In the genomic region with DNA sequence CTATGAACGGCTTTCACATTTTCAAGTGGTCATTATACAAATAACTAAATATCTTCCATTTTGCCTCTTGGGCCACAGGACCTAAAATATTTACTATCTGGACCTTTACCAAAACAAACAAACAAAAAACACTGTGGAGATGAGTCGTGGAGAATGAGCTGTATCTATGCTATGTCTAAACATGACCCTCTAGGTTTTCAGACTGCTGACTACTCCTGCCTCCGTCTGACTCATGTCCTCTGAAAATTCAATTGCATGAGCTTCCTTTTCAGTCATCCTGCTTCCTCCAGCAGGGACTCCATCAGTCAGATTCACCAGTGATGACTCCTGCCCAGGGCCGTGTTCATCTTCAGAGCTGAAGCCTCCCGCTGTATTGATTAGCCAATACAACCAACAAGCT, we compare ENCODE assay signal across 10 cellular contexts.
DNase-seq lines count a peak whose midpoint lies in the region; ATAC-seq, FAIRE-seq and TF ChIP-seq lines count a peak whose summit lies in the region.
"Had no signal": no experiment of that assay in that cellular context is flagged by ENCODE, and none has a peak within 500 bp of the region (broad histone marks: within the 10 kb centered on the region; RNA-seq: fewer than 3 reads in every experiment).

No MANE protein-coding gene starts in this region.

- H3K27ac ChIP-seq in A549 (peak overlapping the region; percentile 71 to 85), SJSA1 (peak overlapping the region; percentile 71), body of pancreas (no peak overlapping the region)

- peaks cover 14% of the 10 kb centered on the region for H3K9me3 ChIP-seq in A549
- no peaks in the 10 kb centered on the region for H3K9me3 ChIP-seq in SJSA1 (replicated peaks)
- H3K9me3 ChIP-seq in body of pancreas = no peaks in the 10 kb centered on the region

- POLR2A ChIA-PET in A549 (lab: Yijun Ruan, JAX) = interaction anchor here (0.9 to 2.5 kb wide), 5 partner anchors 46 to 257 kb away, joined by 3 to 26 read pairs (median 5); partner anchors contain the start of gene C1GALT1

- TF ChIP-seq CTCF in A549 (IDR thresholded peaks at IDR 0.05) (no peak), body of pancreas (IDR thresholded peaks at IDR 0.05) (no peak)

- DNase-seq in A549 (ENCODE audit: low read depth in 1 of 2, low spot score in 1 of 2) (peak; percentile 78 to 94), H54 (ENCODE audit: insufficient read length, low spot score) (peak; percentile 89), SJSA1 (ENCODE audit: low read depth in 1 of 2, low spot score in 2 of 2) (peak; percentile 82 to 91), glomerular visceral epithelial cell (ENCODE audit: extremely low spot score) (peak; percentile 69), body of pancreas (no peak)
- no peak for DNase-seq in NK-92 treated with Interleukin-12 subunit alpha and Interleukin-12 subunit beta, amount 100 ng/mL, for 24 hours (lab: John Stamatoyannopoulos, UW)
- DNase-seq in activated T-cell treated with anti-CD3 and anti-CD28 coated beads, Interleukin-2, amount 50 U/mL, for 48 hours = no peak
- DNase-seq: KG1, naive B cell had no signal

- CTCF ChIA-PET in A549 (lab: Yijun Ruan, JAX) = interaction anchor here (0.6 to 6.1 kb wide), 9 partner anchors 8 to 507 kb away, joined by 3 to 55 read pairs (median 3); no protein-coding TSS in a partner anchor

- peak; percentile 19 to 48; a peak in 4 of 5 replicates for TF ChIP-seq RAD21 in A549 (conservative IDR thresholded peaks at IDR 0.05 in 1 of 2, IDR thresholded peaks at IDR 0.05 in 1 of 2)

- peak; percentile 100 for ATAC-seq in A549
- ATAC-seq in HG03097 (IDR thresholded peaks at IDR 0.05; ENCODE audit: low FRiP score, unreplicated experiment) = no peak
- ATAC-seq in body of pancreas = no peak

- intact Hi-C loops in body of pancreas (cut with DNase I) = no loop called here

- WGBS in A549 (ENCODE audit: missing lambda C conversion rate) = 2% methylated on average over 5 of the region's 5 CpGs
- WGBS in body of pancreas, 2 donors = 55 to 64% methylated on average over 4 to 5 of the region's 5 CpGs

- TF ChIP-seq POLR2A in A549 (IDR thresholded peaks at IDR 0.05; ENCODE audit: low read length) (no peak), H54 (IDR thresholded peaks at IDR 0.05; ENCODE audit: low read depth, low read length) (no peak; the same call in 1 of the 2 replicates), body of pancreas (IDR thresholded peaks at IDR 0.05) (no peak)

- H3K4me1 ChIP-seq in A549 (peaks cover 27% of the 10 kb centered on the region), SJSA1 (replicated peaks) (peaks cover 24% of the 10 kb centered on the region), body of pancreas (no peaks in the 10 kb centered on the region)

- H3K27me3 ChIP-seq in SJSA1 (replicated peaks) (no peaks in the 10 kb centered on the region), body of pancreas (no peaks in the 10 kb centered on the region)

- no peaks in the 10 kb centered on the region for H3K36me3 ChIP-seq in SJSA1
- H3K36me3 ChIP-seq in body of pancreas (replicated peaks in 1 of 2; ENCODE audit: insufficient read depth in 1 of 2, low read depth in 2 of 2) = no peaks in the 10 kb centered on the region

- H3K4me3 ChIP-seq in A549 = no peak overlapping the region
- no peak overlapping the region for H3K4me3 ChIP-seq in SJSA1
- H3K4me3 ChIP-seq in body of pancreas = no peak overlapping the region

- FAIRE-seq in A549 (lab: Jason Lieb, UNC) (peak; percentile 95), H54 (lab: Jason Lieb, UNC) (peak; percentile 99)

- peak overlapping the region; percentile 67 for H3K4me2 ChIP-seq in A549

- TF ChIP-seq EP300 in A549 (IDR thresholded peaks at IDR 0.05) = peak; percentile 75 to 76; a peak in 2 of 5 replicates

TF ChIP-seq in A549, 52 proteins besides CTCF, POLR2A, EP300 and RAD21 (continues in another document):
- TF ChIP-seq NPAS2 (CRISPR knock-in tag; IDR thresholded peaks at IDR 0.05; ENCODE audit: borderline replicate concordance) (no peak), HDAC2 (IDR thresholded peaks at IDR 0.05) (no peak), ZNF302 (CRISPR knock-in tag; IDR thresholded peaks at IDR 0.05) (no peak), HES2 (IDR thresholded peaks at IDR 0.05) (no peak), BCL3 (IDR thresholded peaks at IDR 0.05) (peak; percentile 65; the same call in 1 of the 3 replicates), CHD2 (IDR thresholded peaks at IDR 0.05; ENCODE audit: low read length, partially characterized antibody) (no peak), HOXB5 (CRISPR knock-in tag; IDR thresholded peaks at IDR 0.05) (no peak), ESRRA (IDR thresholded peaks at IDR 0.05; ENCODE audit: borderline replicate concordance, low read length) (no peak), MYC (IDR thresholded peaks at IDR 0.05; ENCODE audit: borderline replicate concordance, low read length) (no peak), ZSCAN20 (CRISPR knock-in tag; IDR thresholded peaks at IDR 0.05) (no peak), HOXA7 (CRISPR knock-in tag; IDR thresholded peaks at IDR 0.05) (no peak), PHF8 (IDR thresholded peaks at IDR 0.05; ENCODE audit: borderline replicate concordance, low read depth) (no peak), GATA3 (IDR thresholded peaks at IDR 0.05; ENCODE audit: borderline replicate concordance) (peak; percentile 86; the same call in 1 of the 2 replicates), SMC3 (IDR thresholded peaks at IDR 0.05) (peak; percentile 39; the same call in 2 of the 3 replicates), ZC3H11A (IDR thresholded peaks at IDR 0.05) (no peak), FOSL2 (IDR thresholded peaks at IDR 0.05) (peak; percentile 95), FOSL2 (CRISPR knock-in tag; IDR thresholded peaks at IDR 0.05) (peak; percentile 96), RARB (CRISPR knock-in tag; IDR thresholded peaks at IDR 0.05) (0 out of 2 replicates have a peak, but pooled peaks have one; percentile 47), RFX5 (IDR thresholded peaks at IDR 0.05) (no peak), CBX2 (IDR thresholded peaks at IDR 0.05; ENCODE audit: borderline replicate concordance, low read depth) (no peak), CEBPB (IDR thresholded peaks at IDR 0.05) (peak; percentile 13 to 67; a peak in 1 of 4 replicates), NFE2L2 (conservative IDR thresholded peaks at IDR 0.05; ENCODE audit: low read length) (no peak), CHD4 (IDR thresholded peaks at IDR 0.05; ENCODE audit: borderline replicate concordance) (no peak), TP53 (CRISPR knock-in tag; IDR thresholded peaks at IDR 0.05) (no peak), KDM1A (IDR thresholded peaks at IDR 0.05; ENCODE audit: low read depth) (no peak), FOXS1 (CRISPR knock-in tag; IDR thresholded peaks at IDR 0.05) (peak; percentile 90; the same call in 1 of the 2 replicates), ATOH8 (CRISPR knock-in tag; IDR thresholded peaks at IDR 0.05; ENCODE audit: low read depth) (no peak), USF2 (IDR thresholded peaks at IDR 0.05) (no peak), TFCP2L1 (CRISPR knock-in tag; IDR thresholded peaks at IDR 0.05) (no peak), NR3C1 (IDR thresholded peaks at IDR 0.05) (no peak), MAX (IDR thresholded peaks at IDR 0.05) (peak; percentile 70), RNF2 (IDR thresholded peaks at IDR 0.05; ENCODE audit: borderline replicate concordance, low read depth) (no peak), JUN (IDR thresholded peaks at IDR 0.05) (peak; percentile 79 to 89; a peak in 4 of 5 replicates)

Comparison
In these comparisons a context has a peak if more than half of its experiments do, and no peak if none do; other contexts are left out.
1. ATAC-seq: peak in A549 (2 of 2); none in HG03097 (single experiment) and body of pancreas (single experiment).
2. DNase-seq: peak in A549 (2 of 2), H54 (single experiment), SJSA1 (2 of 2) and glomerular visceral epithelial cell (single experiment); none in NK-92 treated with Interleukin-12 subunit alpha and Interleukin-12 subunit beta, amount 100 ng/mL, for 24 hours (single experiment), activated T-cell treated with anti-CD3 and anti-CD28 coated beads, Interleukin-2, amount 50 U/mL, for 48 hours (0 of 2) and body of pancreas (0 of 4).
3. H3K27ac ChIP-seq: peak in A549 (2 of 2) and SJSA1 (single experiment); none in body of pancreas (0 of 4).